Comparison of ENCODE assay signal across 9 cellular contexts in the genomic region with DNA sequence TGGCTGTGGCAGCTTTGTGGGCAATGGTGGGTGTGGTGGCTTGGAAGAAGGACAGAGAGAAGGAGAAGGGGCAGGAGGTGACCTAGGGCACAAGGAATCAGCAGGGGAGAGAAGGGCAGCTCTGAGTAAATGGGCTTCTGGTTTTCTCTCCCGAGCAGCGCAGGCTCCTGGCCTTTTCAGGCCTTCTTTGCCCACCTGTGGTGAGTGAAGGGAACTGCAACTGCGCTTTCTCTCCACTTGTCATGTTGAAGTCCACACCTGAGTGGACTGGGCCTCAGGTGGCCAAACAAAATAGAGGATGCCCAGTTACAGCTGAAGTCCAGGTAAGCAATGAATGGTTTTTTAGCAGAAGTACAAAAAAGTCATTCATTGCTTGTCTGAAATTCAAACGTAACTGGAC. TPM values are rescaled to one million over a fixed set of nuclear protein-coding genes. Genes with fewer than 3 reads are reported as not detected.
DNase-seq lines count a peak whose midpoint lies in the region; ATAC-seq and TF ChIP-seq lines count a peak whose summit lies in the region.
"Had no signal": no experiment of that assay in that cellular context is flagged by ENCODE, and none has a peak within 500 bp of the region (broad histone marks: within the 10 kb centered on the region; RNA-seq: fewer than 3 reads in every experiment).

No MANE protein-coding gene starts in this region.

- no peaks in the 10 kb centered on the region for H3K4me1 Mint-ChIP-seq in nephron
- no peaks in the 10 kb centered on the region for H3K4me1 Mint-ChIP-seq in activated T-helper 17 cell treated with anti-CD3 and anti-CD28 coated beads, Interleukin-2, amount 50 U/mL, for 72 hours
- H3K4me1 Mint-ChIP-seq: activated naive CD8-positive, alpha-beta T cell treated with anti-CD3 and anti-CD28 coated beads, Interleukin-2, amount 10 ng/mL, durations not matched to agents 7 days and 5 days had no signal

- H3K4me3 Mint-ChIP-seq in nephron = no peak overlapping the region
- H3K4me3 Mint-ChIP-seq in activated T-helper 17 cell treated with anti-CD3 and anti-CD28 coated beads, Interleukin-2, amount 50 U/mL, for 72 hours = no peak overlapping the region
- H3K4me3 Mint-ChIP-seq: activated naive CD8-positive, alpha-beta T cell treated with anti-CD3 and anti-CD28 coated beads, Interleukin-2, amount 10 ng/mL, durations not matched to agents 7 days and 5 days had no signal

- no peaks in the 10 kb centered on the region for H3K9me3 Mint-ChIP-seq in nephron
- no peaks in the 10 kb centered on the region for H3K9me3 Mint-ChIP-seq in activated T-helper 17 cell treated with anti-CD3 and anti-CD28 coated beads, Interleukin-2, amount 50 U/mL, for 72 hours
- H3K9me3 Mint-ChIP-seq: activated naive CD8-positive, alpha-beta T cell treated with anti-CD3 and anti-CD28 coated beads, Interleukin-2, amount 10 ng/mL, durations not matched to agents 7 days and 5 days had no signal

- intact Hi-C loops in posterior vena cava (cut with DNase I) = no loop called here

- peaks cover 49% of the 10 kb centered on the region for H3K27me3 Mint-ChIP-seq in nephron (ENCODE audit: low read depth)
- peaks cover 35% of the 10 kb centered on the region for H3K27me3 Mint-ChIP-seq in activated T-helper 17 cell treated with anti-CD3 and anti-CD28 coated beads, Interleukin-2, amount 50 U/mL, for 72 hours

- no peak overlapping the region for H3K27ac Mint-ChIP-seq in nephron
- H3K27ac Mint-ChIP-seq in activated T-helper 17 cell treated with anti-CD3 and anti-CD28 coated beads, Interleukin-2, amount 50 U/mL, for 72 hours = no peak overlapping the region
- H3K27ac Mint-ChIP-seq: activated naive CD8-positive, alpha-beta T cell treated with anti-CD3 and anti-CD28 coated beads, Interleukin-2, amount 10 ng/mL, durations not matched to agents 7 days and 5 days had no signal

- DNase-seq in EH (ENCODE audit: low read depth) (peak; percentile 8), LoVo (ENCODE audit: low spot score) (peak; percentile 5), astrocyte of the hippocampus (ENCODE audit: low read depth, low spot score) (peak; percentile 16), posterior vena cava (ENCODE audit: low spot score) (no peak), putamen (ENCODE audit: low spot score) (no peak)
- DNase-seq: activated naive CD8-positive, alpha-beta T cell treated with anti-CD3 and anti-CD28 coated beads, Interleukin-2, amount 10 ng/mL, durations not matched to agents 7 days and 5 days had no signal

- no peak for ATAC-seq in activated T-helper 17 cell treated with anti-CD3 and anti-CD28 coated beads, Interleukin-2, amount 50 U/mL, for 72 hours (replicated peaks)
- no peak for ATAC-seq in activated CD4-positive, CD25-positive, alpha-beta regulatory T cell treated with anti-CD3 and anti-CD28 coated beads, Interleukin-2, amount 50 U/mL, for 24 hours

- H3K36me3 Mint-ChIP-seq in nephron (ENCODE audit: low read depth) = no peaks in the 10 kb centered on the region
- H3K36me3 Mint-ChIP-seq in activated T-helper 17 cell treated with anti-CD3 and anti-CD28 coated beads, Interleukin-2, amount 50 U/mL, for 72 hours (ENCODE audit: low read depth) = no peaks in the 10 kb centered on the region
- H3K36me3 Mint-ChIP-seq: activated naive CD8-positive, alpha-beta T cell treated with anti-CD3 and anti-CD28 coated beads, Interleukin-2, amount 10 ng/mL, durations not matched to agents 7 days and 5 days had no signal

- peak; percentile 49 to 55 (median 54) for TF ChIP-seq CTCF in nephron (IDR thresholded peaks at IDR 0.05; ENCODE audit: unreplicated experiment in 3 of 3)

RNA-seq across cellular contexts. Expression of a gene that starts 29.4 kb away (rescaled TPM):
- total RNA-seq in activated T-helper 17 cell treated with anti-CD3 and anti-CD28 coated beads, Interleukin-2, amount 50 U/mL, for 72 hours = not detected
- total RNA-seq in posterior vena cava = not detected
- total RNA-seq: activated naive CD8-positive, alpha-beta T cell treated with anti-CD3 and anti-CD28 coated beads, Interleukin-2, amount 10 ng/mL, durations not matched to agents 7 days and 5 days had no signal

RNA-seq across cellular contexts. Expression of a gene that starts 57.8 kb away (rescaled TPM):
- 1 to 10 TPM; 1.6 to 4.7 TPM for total RNA-seq in activated T-helper 17 cell treated with anti-CD3 and anti-CD28 coated beads, Interleukin-2, amount 50 U/mL, for 72 hours
- total RNA-seq in posterior vena cava = 1 to 10 TPM in 1 of 2 donors, under 1 TPM in 1; 1.00 to 2.7 TPM

Comparison
In these comparisons a context has a peak if more than half of its experiments do, and no peak if none do; other contexts are left out.
1. DNase-seq: peak in EH (single experiment), LoVo (single experiment) and astrocyte of the hippocampus (single experiment); none in posterior vena cava (single experiment) and putamen (single experiment).